8 cellular contexts compared by ENCODE assay signal in genomic region chr5:158382473-158382872, GRCh38.
DNase-seq lines count a peak whose midpoint lies in the region; ATAC-seq and TF ChIP-seq lines count a peak whose summit lies in the region.

No MANE protein-coding gene starts in this region.

- in situ Hi-C loops in HAP-1 (cut with MboI; ENCODE audit: low sequenced_read_pairs) = no loop called here

- peak; percentile 1 for DNase-seq in A673 (ENCODE audit: low spot score)
- peak; percentile 97 for DNase-seq in PC-3
- peak; percentile 86 for DNase-seq in dermis blood vessel endothelial cell
- no peak for DNase-seq in NCI-H2227 (lab: John Stamatoyannopoulos, UW; ENCODE audit: unreplicated experiment)
- no peak for DNase-seq in HAP-1 (ENCODE audit: low spot score in 2 of 2)

- peak overlapping the region; percentile 50 for H3K4me2 ChIP-seq in PC-3 (ENCODE audit: low read length)

- no peak for TF ChIP-seq CTCF in A673 (conservative IDR thresholded peaks at IDR 0.05; ENCODE audit: low read depth, low read length)
- no peak for TF ChIP-seq CTCF in PC-3 (conservative IDR thresholded peaks at IDR 0.05; ENCODE audit: low read depth, low read length)

- peaks cover 9% of the 10 kb centered on the region for H3F3A ChIP-seq in PC-3 (ENCODE audit: low read length, unreplicated experiment)

- intact Hi-C loops in A673 (cut with micrococcal nuclease; ENCODE audit: unreplicated experiment) = no loop called here
- intact Hi-C loops in PC-3 (cut with micrococcal nuclease) = loop anchor here (5.0 kb wide), 1 partner anchor 205 kb away; no protein-coding TSS in a partner anchor

- BruUV-seq in A673 (replicated peaks; lab: Mats Ljungman, UMichigan) (no TSS peak), PC-3 (replicated peaks; lab: Mats Ljungman, UMichigan) (no TSS peak)

- H3K4me1 ChIP-seq in A673 (ENCODE audit: insufficient read depth, low read length, poor library complexity, severe bottlenecking) (no peaks in the 10 kb centered on the region), PC-3 (ENCODE audit: insufficient read depth, low read length) (peaks cover 60% of the 10 kb centered on the region), muscle layer of colon (ENCODE audit: insufficient read depth, low read length) (peaks cover 18% of the 10 kb centered on the region), HAP-1 (no peaks in the 10 kb centered on the region)

- H3K9me2 ChIP-seq in PC-3 (replicated peaks; ENCODE audit: low read length) = no peaks in the 10 kb centered on the region

- no peak overlapping the region for H3K27ac ChIP-seq in A673 (ENCODE audit: low read depth, low read length, poor library complexity, severe bottlenecking)
- peak overlapping the region; percentile 69 for H3K27ac ChIP-seq in PC-3 (ENCODE audit: low read length)
- peak overlapping the region; percentile 41 for H3K27ac ChIP-seq in muscle layer of colon (ENCODE audit: low read depth, low read length)

- H3K9ac ChIP-seq in PC-3 (ENCODE audit: low read length) (peak overlapping the region; percentile 3; the same call in 1 of the 2 replicates), muscle layer of colon (ENCODE audit: low read length) (no peak overlapping the region)

- POLR2A ChIA-PET in A673 (lab: Charles Lee; ENCODE audit: low non-redundant PET) = no interaction called here
- POLR2A ChIA-PET in PC-3 (lab: Charles Lee; ENCODE audit: unreplicated experiment) = interaction anchor here (0.5 kb wide), 1 partner anchor 695 kb away, joined by 5 read pairs; no protein-coding TSS in a partner anchor

- ATAC-seq in GM18519 (IDR thresholded peaks at IDR 0.05; ENCODE audit: low FRiP score, unreplicated experiment) (peak; percentile 82), HG02885 (IDR thresholded peaks at IDR 0.05; ENCODE audit: poor library complexity, unreplicated experiment) (peak; percentile 98), PC-3 (peak; percentile 82)

- H3K9me3 ChIP-seq in A673 (ENCODE audit: low read depth, low read length, poor library complexity, severe bottlenecking) (no peaks in the 10 kb centered on the region), PC-3 (ENCODE audit: low read length) (no peaks in the 10 kb centered on the region), muscle layer of colon (ENCODE audit: low read length) (peaks cover 2% of the 10 kb centered on the region), HAP-1 (no peaks in the 10 kb centered on the region)

- H4K20me1 ChIP-seq in PC-3 (ENCODE audit: low read length) = no peaks in the 10 kb centered on the region

- CTCF ChIA-PET in A673 (lab: Charles Lee) = no interaction called here
- CTCF ChIA-PET in PC-3 (lab: Charles Lee) = interaction anchor here (0.6 kb wide), 1 partner anchor 206 kb away, joined by 3 read pairs; no protein-coding TSS in a partner anchor

- H3K79me2 ChIP-seq in PC-3 (ENCODE audit: low read length) = no peaks in the 10 kb centered on the region

- H3K4me3 ChIP-seq in A673 (ENCODE audit: low read depth, low read length, poor library complexity, severe bottlenecking) (no peak overlapping the region), PC-3 (ENCODE audit: low read length) (no peak overlapping the region), muscle layer of colon (ENCODE audit: low read depth in 1 of 2, low read length in 2 of 2) (no peak overlapping the region), HAP-1 (no peak overlapping the region)

- no peaks in the 10 kb centered on the region for H3K27me3 ChIP-seq in A673 (replicated peaks; ENCODE audit: insufficient read depth, low read depth, low read length, poor library complexity)
- H3K27me3 ChIP-seq in PC-3 (ENCODE audit: low read length) = no peaks in the 10 kb centered on the region
- no peaks in the 10 kb centered on the region for H3K27me3 ChIP-seq in muscle layer of colon (ENCODE audit: control insufficient read depth in 1 of 2, insufficient read depth in 2 of 2, low read length in 2 of 2)
- H3K27me3 ChIP-seq in HAP-1 (ENCODE audit: low read depth) = no peaks in the 10 kb centered on the region

- H3K36me3 ChIP-seq in A673 (ENCODE audit: insufficient read depth, low read length, poor library complexity, severe bottlenecking) (no peaks in the 10 kb centered on the region), PC-3 (ENCODE audit: low read depth, low read length) (no peaks in the 10 kb centered on the region), muscle layer of colon (ENCODE audit: insufficient read depth, low read length) (no peaks in the 10 kb centered on the region), HAP-1 (replicated peaks) (no peaks in the 10 kb centered on the region)

- H2AFZ ChIP-seq in PC-3 (ENCODE audit: low read length) = no peak overlapping the region

Comparison
In these comparisons a context has a peak if more than half of its experiments do, and no peak if none do; other contexts are left out.
1. DNase-seq: peak in A673 (single experiment), PC-3 (single experiment) and dermis blood vessel endothelial cell (single experiment); none in NCI-H2227 (single experiment) and HAP-1 (0 of 2).
2. Peak in every context shown above with its lines, with median percentiles within 50 percentile points of each other: ATAC-seq.